Comparison of ENCODE assay signal across 1 cellular context in genomic region chr17:79090503-79091372, GRCh38.
TF ChIP-seq lines count a peak whose summit lies in the region.

No MANE protein-coding gene starts in this region.

TF ChIP-seq in H1, 55 proteins besides CTCF, POLR2A, EP300 and RAD21:
- TF ChIP-seq RFX5 (IDR thresholded peaks at IDR 0.05; ENCODE audit: borderline replicate concordance, low read depth, low read length) (no peak), MAX (IDR thresholded peaks at IDR 0.05) (0 out of 2 replicates have a peak, but pooled peaks have one; percentile 14)
